1 cellular context compared by ENCODE assay signal in the genomic region with DNA sequence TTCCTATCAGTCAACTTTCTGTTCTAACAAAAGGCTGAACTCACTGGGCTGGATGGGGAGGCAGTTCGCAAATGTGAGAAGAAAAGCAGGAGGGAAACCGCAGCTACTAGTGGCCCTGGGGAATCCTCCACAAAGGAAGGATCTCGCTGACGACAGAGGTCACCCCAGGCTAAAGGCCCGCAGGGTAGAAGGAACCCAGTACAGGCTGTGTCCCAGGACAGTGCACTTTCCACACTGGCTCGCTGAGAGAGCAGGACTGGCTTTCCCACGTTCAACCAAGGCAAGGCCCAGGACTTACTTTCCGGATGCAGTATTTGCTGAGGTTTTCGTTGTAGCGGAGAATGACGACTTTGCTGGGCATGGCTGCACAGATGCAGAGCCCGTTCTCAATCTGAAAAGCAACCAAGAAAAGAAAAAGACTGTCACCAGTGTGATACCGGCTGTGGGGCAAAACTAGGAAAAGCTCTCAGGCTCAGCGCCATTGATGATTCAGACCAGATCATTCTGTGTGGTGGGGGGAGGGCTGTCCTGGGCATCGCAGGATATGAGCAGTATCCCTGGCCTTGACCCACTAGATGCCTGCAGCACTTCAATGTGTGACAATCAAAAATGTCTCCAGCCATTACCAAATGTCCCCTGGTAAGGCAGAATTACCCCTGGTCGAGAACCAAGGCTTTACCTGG.
TF ChIP-seq lines count a peak whose summit lies in the region.

No MANE protein-coding gene starts in this region.

TF ChIP-seq in SK-N-SH treated with all-trans-retinoic acid at 6 μM for 48 hours, 23 proteins besides CTCF, POLR2A, EP300 and RAD21 (continued from another document):
- TF ChIP-seq, protein P1, sequence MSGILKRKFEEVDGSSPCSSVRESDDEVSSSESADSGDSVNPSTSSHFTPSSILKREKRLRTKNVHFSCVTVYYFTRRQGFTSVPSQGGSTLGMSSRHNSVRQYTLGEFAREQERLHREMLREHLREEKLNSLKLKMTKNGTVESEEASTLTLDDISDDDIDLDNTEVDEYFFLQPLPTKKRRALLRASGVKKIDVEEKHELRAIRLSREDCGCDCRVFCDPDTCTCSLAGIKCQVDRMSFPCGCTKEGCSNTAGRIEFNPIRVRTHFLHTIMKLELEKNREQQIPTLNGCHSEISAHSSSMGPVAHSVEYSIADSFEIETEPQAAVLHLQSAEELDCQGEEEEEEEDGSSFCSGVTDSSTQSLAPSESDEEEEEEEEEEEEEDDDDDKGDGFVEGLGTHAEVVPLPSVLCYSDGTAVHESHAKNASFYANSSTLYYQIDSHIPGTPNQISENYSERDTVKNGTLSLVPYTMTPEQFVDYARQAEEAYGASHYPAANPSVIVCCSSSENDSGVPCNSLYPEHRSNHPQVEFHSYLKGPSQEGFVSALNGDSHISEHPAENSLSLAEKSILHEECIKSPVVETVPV (CRISPR knock-in tag; IDR thresholded peaks at IDR 0.05) = no peak
- TF ChIP-seq ZNF565 (CRISPR knock-in tag; conservative IDR thresholded peaks at IDR 0.05; ENCODE audit: low read depth) (no peak), RARB (CRISPR knock-in tag; IDR thresholded peaks at IDR 0.05) (no peak), ZC3H10 (CRISPR knock-in tag; IDR thresholded peaks at IDR 0.05) (no peak), ESRRG (CRISPR knock-in tag; IDR thresholded peaks at IDR 0.05) (no peak), PPARA (CRISPR knock-in tag; IDR thresholded peaks at IDR 0.05; ENCODE audit: borderline replicate concordance) (no peak), CSDC2 (CRISPR knock-in tag; IDR thresholded peaks at IDR 0.05) (no peak), ZFP3 (CRISPR knock-in tag; IDR thresholded peaks at IDR 0.05) (no peak), ZNF8 (CRISPR knock-in tag; IDR thresholded peaks at IDR 0.05) (no peak), TOX (CRISPR knock-in tag; IDR thresholded peaks at IDR 0.05; ENCODE audit: borderline replicate concordance) (no peak), GLIS3 (CRISPR knock-in tag; IDR thresholded peaks at IDR 0.05) (no peak)
- TF ChIP-seq, protein P2, sequence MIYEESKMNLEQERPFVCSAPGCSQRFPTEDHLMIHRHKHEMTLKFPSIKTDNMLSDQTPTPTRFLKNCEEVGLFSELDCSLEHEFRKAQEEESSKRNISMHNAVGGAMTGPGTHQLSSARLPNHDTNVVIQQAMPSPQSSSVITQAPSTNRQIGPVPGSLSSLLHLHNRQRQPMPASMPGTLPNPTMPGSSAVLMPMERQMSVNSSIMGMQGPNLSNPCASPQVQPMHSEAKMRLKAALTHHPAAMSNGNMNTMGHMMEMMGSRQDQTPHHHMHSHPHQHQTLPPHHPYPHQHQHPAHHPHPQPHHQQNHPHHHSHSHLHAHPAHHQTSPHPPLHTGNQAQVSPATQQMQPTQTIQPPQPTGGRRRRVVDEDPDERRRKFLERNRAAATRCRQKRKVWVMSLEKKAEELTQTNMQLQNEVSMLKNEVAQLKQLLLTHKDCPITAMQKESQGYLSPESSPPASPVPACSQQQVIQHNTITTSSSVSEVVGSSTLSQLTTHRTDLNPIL (CRISPR knock-in tag; IDR thresholded peaks at IDR 0.05; ENCODE audit: low read depth) = no peak
